In the genomic region with DNA sequence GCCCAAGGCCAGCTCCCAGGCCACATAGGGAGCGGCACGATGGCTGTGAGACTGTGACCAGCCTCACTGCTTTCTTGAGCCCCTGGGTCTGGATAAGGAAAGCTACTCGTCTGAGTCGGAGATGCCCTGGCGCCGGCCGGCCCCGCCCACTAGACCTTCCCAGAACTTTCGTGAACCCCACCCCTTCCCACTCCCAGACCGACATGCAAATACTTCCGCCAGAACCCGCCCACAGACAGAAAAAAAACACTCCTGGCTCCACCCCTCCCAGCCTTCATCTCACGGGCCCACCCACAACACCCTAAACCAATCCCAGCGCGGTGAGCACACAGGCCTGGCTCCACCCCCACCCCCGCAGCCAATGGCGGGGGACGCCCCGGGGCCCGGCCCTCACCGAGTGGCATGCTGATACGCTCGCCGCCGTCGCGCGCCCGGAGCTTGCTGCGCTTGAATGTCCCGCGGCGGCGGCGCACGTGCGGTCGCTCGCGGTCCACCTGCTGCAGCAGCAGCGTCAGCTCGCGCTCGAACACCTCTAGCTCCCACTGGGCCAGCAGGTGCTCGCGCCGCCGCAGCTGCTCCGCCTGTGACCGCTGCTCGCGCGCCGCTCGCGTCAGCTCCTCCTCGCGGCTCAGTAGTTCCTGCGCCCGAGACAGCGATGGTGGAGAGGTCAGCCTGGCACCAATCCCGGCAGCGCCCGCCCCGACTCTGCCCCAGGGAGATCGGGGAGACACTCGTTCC, we compare ENCODE assay signal across 8 cellular contexts.
DNase-seq lines count a peak whose midpoint lies in the region; ATAC-seq and TF ChIP-seq lines count a peak whose summit lies in the region.

No MANE protein-coding gene starts in this region.

- no peak for TF ChIP-seq CTCF in AG09319 (IDR thresholded peaks at IDR 0.05; ENCODE audit: low read depth, low read length)
- TF ChIP-seq CTCF in coronary artery (IDR thresholded peaks at IDR 0.05): no peak

- peak overlapping the region; percentile 70 for H3K4me3 ChIP-seq in coronary artery

- ATAC-seq in HG02623 (IDR thresholded peaks at IDR 0.05; ENCODE audit: unreplicated experiment) (no peak), GM21526 (IDR thresholded peaks at IDR 0.05; ENCODE audit: low FRiP score, unreplicated experiment) (no peak), HG03457 (IDR thresholded peaks at IDR 0.05; ENCODE audit: unreplicated experiment) (no peak)

- peak overlapping the region; percentile 74 to 93 for H3K27ac ChIP-seq in coronary artery

- peak; percentile 93 for DNase-seq in AG09319 (ENCODE audit: extremely low read depth, low read depth)
- DNase-seq in NCI-H2029 (lab: John Stamatoyannopoulos, UW): peak; percentile 96
- peak; percentile 98 for DNase-seq in coronary artery (ENCODE audit: low spot score)
- DNase-seq in kidney glomerular epithelial cell (lab: John Stamatoyannopoulos, UW): peak; percentile 90
- peak; percentile 67 for DNase-seq in smooth muscle cell of the brain vasculature (ENCODE audit: low read depth, low spot score)
